Comparison of ENCODE assay signal across 24 cellular contexts in genomic region chr22:47374901-47375575, GRCh38.
"Had no signal": no experiment of that assay in that cellular context is flagged by ENCODE, and none has a peak within 500 bp of the region (broad histone marks: within the 10 kb centered on the region; RNA-seq: fewer than 3 reads in every experiment).

No MANE protein-coding gene starts in this region.

- H3K4me2 ChIP-seq: SK-N-SH had no signal

- H3K9me3 ChIP-seq: breast epithelium, colonic mucosa, esophagus squamous epithelium, heart right ventricle, left lung, neutrophil, ovary, psoas muscle, SK-N-SH had no signal

- H3K36me3 ChIP-seq: breast epithelium, colonic mucosa, esophagus squamous epithelium, heart right ventricle, left lung, neutrophil, ovary had no signal

- DNase-seq: activated CD4-positive, alpha-beta T cell treated with anti-CD3 and anti-CD28 coated beads for 48 hours; activated CD4-positive, alpha-beta T cell treated with anti-CD3 and anti-CD28 coated beads, Interleukin-2, amount 50 U/mL, for 48 hours; activated gamma-delta T cell; activated naive CD4-positive, alpha-beta T cell treated with anti-CD3 and anti-CD28 coated beads, Interleukin-2, amount 50 U/mL, for 16 hours; activated naive CD8-positive, alpha-beta T cell treated with anti-CD3 and anti-CD28 coated beads, Interleukin-2, amount 50 U/mL, for 24 hours; colonic mucosa; effector CD8-positive, alpha-beta T cell; esophagus squamous epithelium; foreskin melanocyte; heart right ventricle; naive B cell; nephron progenitor cell; psoas muscle; SK-N-SH; stimulated activated CD4-positive, alpha-beta T cell treated with anti-CD3 and anti-CD28 coated beads, Interleukin-2, amount 100 ng/mL, for 48 hours; SW 1271; T-helper 9 cell had no signal

- H3K9ac ChIP-seq: SK-N-SH had no signal

- H3K27me3 ChIP-seq: colonic mucosa, neutrophil, ovary had no signal

- H3K27ac ChIP-seq: breast epithelium, colonic mucosa, epithelial cell of prostate, esophagus squamous epithelium, heart right ventricle, left lung, neutrophil, ovary, psoas muscle, VCaP had no signal

- H3K4me1 ChIP-seq: breast epithelium, colonic mucosa, esophagus squamous epithelium, heart right ventricle, left lung, psoas muscle had no signal

- ATAC-seq: activated CD4-positive, CD25-positive, alpha-beta regulatory T cell treated with anti-CD3 and anti-CD28 coated beads, Interleukin-2, amount 50 U/mL, for 24 hours; activated naive CD8-positive, alpha-beta T cell treated with anti-CD3 and anti-CD28 coated beads, Interleukin-2, amount 50 U/mL, for 24 hours; heart right ventricle; left lung; psoas muscle had no signal

- H3K4me3 ChIP-seq: breast epithelium, colonic mucosa, esophagus squamous epithelium, heart right ventricle, left lung, ovary, psoas muscle had no signal
